9 cellular contexts compared by ENCODE assay signal in genomic region chr9:68780735-68781134, GRCh38.
DNase-seq lines count a peak whose midpoint lies in the region; ATAC-seq, FAIRE-seq and TF ChIP-seq lines count a peak whose summit lies in the region.
"Had no signal": no experiment of that assay in that cellular context is flagged by ENCODE, and none has a peak within 500 bp of the region (broad histone marks: within the 10 kb centered on the region; RNA-seq: fewer than 3 reads in every experiment).

No MANE protein-coding gene starts in this region.

- H3K27me3 ChIP-seq in left lung, result no peaks in the 10 kb centered on the region

- H3K4me1 Mint-ChIP-seq in activated naive CD8-positive, alpha-beta T cell treated with anti-CD3 and anti-CD28 coated beads, Interleukin-2, amount 50 U/mL, for 24 hours, result peaks cover 8% of the 10 kb centered on the region
- H3K4me1 Mint-ChIP-seq in HFFc6 (ENCODE audit: low read depth), result no peaks in the 10 kb centered on the region

- H3K4me1 ChIP-seq in left lung, result peaks cover 18 to 59% of the 10 kb centered on the region in 2 donors

- no peak overlapping the region for H3K4me3 Mint-ChIP-seq in activated naive CD8-positive, alpha-beta T cell treated with anti-CD3 and anti-CD28 coated beads, Interleukin-2, amount 50 U/mL, for 24 hours
- no peak overlapping the region for H3K4me3 Mint-ChIP-seq in HFFc6
- H3K4me3 Mint-ChIP-seq: central memory CD8-positive, alpha-beta T cell had no signal

- no peaks in the 10 kb centered on the region for H3K36me3 ChIP-seq in left lung

- H3K36me3 Mint-ChIP-seq in activated naive CD8-positive, alpha-beta T cell treated with anti-CD3 and anti-CD28 coated beads, Interleukin-2, amount 50 U/mL, for 24 hours (ENCODE audit: low read depth), result peaks cover 3% of the 10 kb centered on the region
- H3K36me3 Mint-ChIP-seq in HFFc6 (ENCODE audit: low read depth), result no peaks in the 10 kb centered on the region

- H3K27ac ChIP-seq in left lung, result peak overlapping the region; percentile 92 to 96

- no peak overlapping the region for H3K27ac Mint-ChIP-seq in activated naive CD8-positive, alpha-beta T cell treated with anti-CD3 and anti-CD28 coated beads, Interleukin-2, amount 50 U/mL, for 24 hours
- H3K27ac Mint-ChIP-seq in HFFc6, result no peak overlapping the region

- no peak for ATAC-seq in activated naive CD8-positive, alpha-beta T cell treated with anti-CD3 and anti-CD28 coated beads, Interleukin-2, amount 50 U/mL, for 24 hours
- ATAC-seq in left lung, result peak; percentile 9
- no peak for ATAC-seq in HG03159 (IDR thresholded peaks at IDR 0.05; ENCODE audit: unreplicated experiment)
- ATAC-seq in GM18511 (IDR thresholded peaks at IDR 0.05; ENCODE audit: unreplicated experiment), result no peak

- DNase-seq in activated naive CD4-positive, alpha-beta T cell treated with Interleukin-2 at 50 U/mL for 16 hours, result peak; percentile 11
- DNase-seq in activated naive CD4-positive, alpha-beta T cell treated with anti-CD3 and anti-CD28 coated beads, Interleukin-2, amount 50 U/mL, for 16 hours, result no peak
- DNase-seq in activated naive CD8-positive, alpha-beta T cell treated with anti-CD3 and anti-CD28 coated beads, Interleukin-2, amount 50 U/mL, for 24 hours, result peak; percentile 14
- DNase-seq in left lung (no peak), urothelium cell line (ENCODE audit: low spot score) (peak; percentile 8), HFFc6 (no peak)

- intact Hi-C loops in left lung (cut with DNase I), result no loop called here

- no peak for FAIRE-seq in urothelium cell line (lab: Jason Lieb, UNC)

- H3K4me3 ChIP-seq in left lung, result peak overlapping the region; percentile 71 to 79

- H3K27me3 Mint-ChIP-seq in activated naive CD8-positive, alpha-beta T cell treated with anti-CD3 and anti-CD28 coated beads, Interleukin-2, amount 50 U/mL, for 24 hours, result no peaks in the 10 kb centered on the region
- no peaks in the 10 kb centered on the region for H3K27me3 Mint-ChIP-seq in HFFc6 (ENCODE audit: insufficient read depth)
- H3K27me3 Mint-ChIP-seq: central memory CD8-positive, alpha-beta T cell had no signal

- no peaks in the 10 kb centered on the region for H3K9me3 Mint-ChIP-seq in activated naive CD8-positive, alpha-beta T cell treated with anti-CD3 and anti-CD28 coated beads, Interleukin-2, amount 50 U/mL, for 24 hours
- H3K9me3 Mint-ChIP-seq in HFFc6, result no peaks in the 10 kb centered on the region
- H3K9me3 Mint-ChIP-seq: central memory CD8-positive, alpha-beta T cell had no signal

- TF ChIP-seq CTCF in left lung (IDR thresholded peaks at IDR 0.05) (no peak), HFFc6 (IDR thresholded peaks at IDR 0.05) (no peak)

- H3K9me3 ChIP-seq in left lung, result no peaks in the 10 kb centered on the region

Comparison
In these comparisons a context has a peak if more than half of its experiments do, and no peak if none do; other contexts are left out.
1. DNase-seq: peak in activated naive CD4-positive, alpha-beta T cell treated with Interleukin-2 at 50 U/mL for 16 hours (single experiment), activated naive CD8-positive, alpha-beta T cell treated with anti-CD3 and anti-CD28 coated beads, Interleukin-2, amount 50 U/mL, for 24 hours (single experiment) and urothelium cell line (single experiment); none in activated naive CD4-positive, alpha-beta T cell treated with anti-CD3 and anti-CD28 coated beads, Interleukin-2, amount 50 U/mL, for 16 hours (single experiment), left lung (0 of 2) and HFFc6 (single experiment).